ENCODE assay signal across 1 cellular context in the genomic region with DNA sequence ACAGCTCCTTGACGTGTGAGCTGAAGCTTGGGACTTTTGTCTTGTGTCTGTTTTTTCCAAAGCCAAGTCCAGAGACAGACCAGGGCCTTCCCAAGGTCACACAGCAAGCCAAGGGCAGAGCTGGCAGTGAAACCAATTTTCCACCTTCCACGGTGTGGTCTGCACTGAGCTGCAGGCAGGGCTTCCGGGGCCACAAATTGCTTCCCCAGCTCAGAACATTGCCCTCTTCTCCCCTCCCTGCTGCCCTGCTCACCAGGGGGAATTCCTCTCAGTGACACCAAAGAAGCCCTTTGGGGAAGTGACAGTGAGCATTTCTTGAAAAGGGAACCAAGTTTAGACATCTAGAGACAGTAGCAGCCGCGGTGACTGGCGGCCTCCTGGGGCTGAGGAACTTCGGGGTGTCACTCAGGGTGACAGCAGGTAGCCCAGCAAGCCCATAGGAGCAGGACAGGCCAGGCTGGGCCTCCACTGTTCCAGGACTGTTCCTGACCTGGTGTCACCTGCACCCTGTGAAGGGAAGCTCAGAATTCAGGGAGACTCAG.
TF ChIP-seq lines count a peak whose summit lies in the region.

No MANE protein-coding gene starts in this region.

TF ChIP-seq in GM12878, 131 proteins besides CTCF, POLR2A, EP300 and RAD21 (continued from another document and continues in another):
- TF ChIP-seq NFYA (IDR thresholded peaks at IDR 0.05; ENCODE audit: borderline replicate concordance, low read depth, low read length) (no peak), CHD2 (IDR thresholded peaks at IDR 0.05; ENCODE audit: borderline replicate concordance, low read depth, low read length) (peak; percentile 65; the same call in 1 of the 2 replicates), ZNF207 (IDR thresholded peaks at IDR 0.05; ENCODE audit: borderline replicate concordance) (peak; percentile 49; the same call in 1 of the 2 replicates), NBN (IDR thresholded peaks at IDR 0.05) (peak; percentile 84), BACH1 (IDR thresholded peaks at IDR 0.05; ENCODE audit: borderline replicate concordance) (peak; percentile 19), POLR2AphosphoS2 (IDR thresholded peaks at IDR 0.05; ENCODE audit: low read depth, low read length) (no peak; the same call in 1 of the 2 replicates), FOXM1 (IDR thresholded peaks at IDR 0.05; ENCODE audit: low read depth, low read length) (peak; percentile 60; the same call in 1 of the 2 replicates), ZNF274 (IDR thresholded peaks at IDR 0.05; ENCODE audit: insufficient read depth, insufficient read length) (no peak), TAF1 (IDR thresholded peaks at IDR 0.05; ENCODE audit: borderline replicate concordance, low read depth, low read length) (peak; percentile 62; the same call in 1 of the 2 replicates), SREBF2 (IDR thresholded peaks at IDR 0.05; ENCODE audit: low read length) (no peak), MTA2 (IDR thresholded peaks at IDR 0.05; ENCODE audit: low read depth) (peak; percentile 65), SIX5 (IDR thresholded peaks at IDR 0.05; ENCODE audit: low read depth, low read length, severe bottlenecking) (no peak), GABPA (IDR thresholded peaks at IDR 0.05; ENCODE audit: low read depth) (no peak), KDM1A (IDR thresholded peaks at IDR 0.05; ENCODE audit: borderline replicate concordance) (no peak), SIN3A (IDR thresholded peaks at IDR 0.05; ENCODE audit: low read depth, low read length) (no peak), MTA3 (IDR thresholded peaks at IDR 0.05; ENCODE audit: borderline replicate concordance, low read length) (no peak), RAD51 (IDR thresholded peaks at IDR 0.05) (no peak), JUNB (IDR thresholded peaks at IDR 0.05) (no peak; the same call in 1 of the 2 replicates), YBX1 (IDR thresholded peaks at IDR 0.05) (no peak), NR2C2 (IDR thresholded peaks at IDR 0.05; ENCODE audit: borderline replicate concordance, control insufficient read depth, insufficient read length, low read depth) (no peak), RFX5 (IDR thresholded peaks at IDR 0.05; ENCODE audit: low read depth, low read length) (no peak; the same call in 1 of the 2 replicates), STAT3 (IDR thresholded peaks at IDR 0.05; ENCODE audit: low read depth, low read length) (0 out of 2 replicates have a peak, but pooled peaks have one; percentile 37), ZNF24 (IDR thresholded peaks at IDR 0.05) (0 out of 2 replicates have a peak, but pooled peaks have one; percentile 31), CHD1 (IDR thresholded peaks at IDR 0.05; ENCODE audit: low read depth, low read length) (no peak; the same call in 1 of the 2 replicates), MYB (IDR thresholded peaks at IDR 0.05; ENCODE audit: borderline replicate concordance, low read depth, low read length) (no peak), RCOR1 (conservative IDR thresholded peaks at IDR 0.05; ENCODE audit: low read depth, low read length) (no peak), NFIC (IDR thresholded peaks at IDR 0.05; ENCODE audit: low read depth, low read length) (peak; percentile 49; the same call in 1 of the 2 replicates), RELA (IDR thresholded peaks at IDR 0.05; ENCODE audit: borderline replicate concordance, partially characterized antibody) (peak; percentile 95), IRF4 (IDR thresholded peaks at IDR 0.05; ENCODE audit: low read depth, low read length) (peak; percentile 32; the same call in 1 of the 2 replicates), SMARCA5 (IDR thresholded peaks at IDR 0.05) (peak; percentile 97), ZNF384 (IDR thresholded peaks at IDR 0.05; ENCODE audit: borderline replicate concordance, low read depth, low read length) (no peak), IKZF1 (conservative IDR thresholded peaks at IDR 0.05) (peak; percentile 94), SUZ12 (IDR thresholded peaks at IDR 0.05; ENCODE audit: unreplicated experiment) (no peak)
- TF ChIP-seq, protein P1, sequence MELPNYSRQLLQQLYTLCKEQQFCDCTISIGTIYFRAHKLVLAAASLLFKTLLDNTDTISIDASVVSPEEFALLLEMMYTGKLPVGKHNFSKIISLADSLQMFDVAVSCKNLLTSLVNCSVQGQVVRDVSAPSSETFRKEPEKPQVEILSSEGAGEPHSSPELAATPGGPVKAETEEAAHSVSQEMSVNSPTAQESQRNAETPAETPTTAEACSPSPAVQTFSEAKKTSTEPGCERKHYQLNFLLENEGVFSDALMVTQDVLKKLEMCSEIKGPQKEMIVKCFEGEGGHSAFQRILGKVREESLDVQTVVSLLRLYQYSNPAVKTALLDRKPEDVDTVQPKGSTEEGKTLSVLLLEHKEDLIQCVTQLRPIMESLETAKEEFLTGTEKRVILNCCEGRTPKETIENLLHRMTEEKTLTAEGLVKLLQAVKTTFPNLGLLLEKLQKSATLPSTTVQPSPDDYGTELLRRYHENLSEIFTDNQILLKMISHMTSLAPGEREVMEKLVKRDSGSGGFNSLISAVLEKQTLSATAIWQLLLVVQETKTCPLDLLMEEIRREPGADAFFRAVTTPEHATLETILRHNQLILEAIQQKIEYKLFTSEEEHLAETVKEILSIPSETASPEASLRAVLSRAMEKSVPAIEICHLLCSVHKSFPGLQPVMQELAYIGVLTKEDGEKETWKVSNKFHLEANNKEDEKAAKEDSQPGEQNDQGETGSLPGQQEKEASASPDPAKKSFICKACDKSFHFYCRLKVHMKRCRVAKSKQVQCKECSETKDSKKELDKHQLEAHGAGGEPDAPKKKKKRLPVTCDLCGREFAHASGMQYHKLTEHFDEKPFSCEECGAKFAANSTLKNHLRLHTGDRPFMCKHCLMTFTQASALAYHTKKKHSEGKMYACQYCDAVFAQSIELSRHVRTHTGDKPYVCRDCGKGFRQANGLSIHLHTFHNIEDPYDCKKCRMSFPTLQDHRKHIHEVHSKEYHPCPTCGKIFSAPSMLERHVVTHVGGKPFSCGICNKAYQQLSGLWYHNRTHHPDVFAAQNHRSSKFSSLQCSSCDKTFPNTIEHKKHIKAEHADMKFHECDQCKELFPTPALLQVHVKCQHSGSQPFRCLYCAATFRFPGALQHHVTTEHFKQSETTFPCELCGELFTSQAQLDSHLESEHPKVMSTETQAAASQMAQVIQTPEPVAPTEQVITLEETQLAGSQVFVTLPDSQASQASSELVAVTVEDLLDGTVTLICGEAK (IDR thresholded peaks at IDR 0.05; ENCODE audit: borderline replicate concordance): no peak
- TF ChIP-seq, protein P2, sequence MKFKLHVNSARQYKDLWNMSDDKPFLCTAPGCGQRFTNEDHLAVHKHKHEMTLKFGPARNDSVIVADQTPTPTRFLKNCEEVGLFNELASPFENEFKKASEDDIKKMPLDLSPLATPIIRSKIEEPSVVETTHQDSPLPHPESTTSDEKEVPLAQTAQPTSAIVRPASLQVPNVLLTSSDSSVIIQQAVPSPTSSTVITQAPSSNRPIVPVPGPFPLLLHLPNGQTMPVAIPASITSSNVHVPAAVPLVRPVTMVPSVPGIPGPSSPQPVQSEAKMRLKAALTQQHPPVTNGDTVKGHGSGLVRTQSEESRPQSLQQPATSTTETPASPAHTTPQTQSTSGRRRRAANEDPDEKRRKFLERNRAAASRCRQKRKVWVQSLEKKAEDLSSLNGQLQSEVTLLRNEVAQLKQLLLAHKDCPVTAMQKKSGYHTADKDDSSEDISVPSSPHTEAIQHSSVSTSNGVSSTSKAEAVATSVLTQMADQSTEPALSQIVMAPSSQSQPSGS (IDR thresholded peaks at IDR 0.05; ENCODE audit: low read length): no peak; the same call in 1 of the 2 replicates
- TF ChIP-seq, protein P3, sequence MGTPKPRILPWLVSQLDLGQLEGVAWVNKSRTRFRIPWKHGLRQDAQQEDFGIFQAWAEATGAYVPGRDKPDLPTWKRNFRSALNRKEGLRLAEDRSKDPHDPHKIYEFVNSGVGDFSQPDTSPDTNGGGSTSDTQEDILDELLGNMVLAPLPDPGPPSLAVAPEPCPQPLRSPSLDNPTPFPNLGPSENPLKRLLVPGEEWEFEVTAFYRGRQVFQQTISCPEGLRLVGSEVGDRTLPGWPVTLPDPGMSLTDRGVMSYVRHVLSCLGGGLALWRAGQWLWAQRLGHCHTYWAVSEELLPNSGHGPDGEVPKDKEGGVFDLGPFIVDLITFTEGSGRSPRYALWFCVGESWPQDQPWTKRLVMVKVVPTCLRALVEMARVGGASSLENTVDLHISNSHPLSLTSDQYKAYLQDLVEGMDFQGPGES (IDR thresholded peaks at IDR 0.05): no peak
- TF ChIP-seq, protein P4, sequence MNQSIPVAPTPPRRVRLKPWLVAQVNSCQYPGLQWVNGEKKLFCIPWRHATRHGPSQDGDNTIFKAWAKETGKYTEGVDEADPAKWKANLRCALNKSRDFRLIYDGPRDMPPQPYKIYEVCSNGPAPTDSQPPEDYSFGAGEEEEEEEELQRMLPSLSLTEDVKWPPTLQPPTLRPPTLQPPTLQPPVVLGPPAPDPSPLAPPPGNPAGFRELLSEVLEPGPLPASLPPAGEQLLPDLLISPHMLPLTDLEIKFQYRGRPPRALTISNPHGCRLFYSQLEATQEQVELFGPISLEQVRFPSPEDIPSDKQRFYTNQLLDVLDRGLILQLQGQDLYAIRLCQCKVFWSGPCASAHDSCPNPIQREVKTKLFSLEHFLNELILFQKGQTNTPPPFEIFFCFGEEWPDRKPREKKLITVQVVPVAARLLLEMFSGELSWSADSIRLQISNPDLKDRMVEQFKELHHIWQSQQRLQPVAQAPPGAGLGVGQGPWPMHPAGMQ (IDR thresholded peaks at IDR 0.05; ENCODE audit: borderline replicate concordance): no peak
- TF ChIP-seq, protein P5, sequence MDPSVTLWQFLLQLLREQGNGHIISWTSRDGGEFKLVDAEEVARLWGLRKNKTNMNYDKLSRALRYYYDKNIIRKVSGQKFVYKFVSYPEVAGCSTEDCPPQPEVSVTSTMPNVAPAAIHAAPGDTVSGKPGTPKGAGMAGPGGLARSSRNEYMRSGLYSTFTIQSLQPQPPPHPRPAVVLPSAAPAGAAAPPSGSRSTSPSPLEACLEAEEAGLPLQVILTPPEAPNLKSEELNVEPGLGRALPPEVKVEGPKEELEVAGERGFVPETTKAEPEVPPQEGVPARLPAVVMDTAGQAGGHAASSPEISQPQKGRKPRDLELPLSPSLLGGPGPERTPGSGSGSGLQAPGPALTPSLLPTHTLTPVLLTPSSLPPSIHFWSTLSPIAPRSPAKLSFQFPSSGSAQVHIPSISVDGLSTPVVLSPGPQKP (IDR thresholded peaks at IDR 0.05; ENCODE audit: low read depth, low read length): no peak
- TF ChIP-seq, protein P6, sequence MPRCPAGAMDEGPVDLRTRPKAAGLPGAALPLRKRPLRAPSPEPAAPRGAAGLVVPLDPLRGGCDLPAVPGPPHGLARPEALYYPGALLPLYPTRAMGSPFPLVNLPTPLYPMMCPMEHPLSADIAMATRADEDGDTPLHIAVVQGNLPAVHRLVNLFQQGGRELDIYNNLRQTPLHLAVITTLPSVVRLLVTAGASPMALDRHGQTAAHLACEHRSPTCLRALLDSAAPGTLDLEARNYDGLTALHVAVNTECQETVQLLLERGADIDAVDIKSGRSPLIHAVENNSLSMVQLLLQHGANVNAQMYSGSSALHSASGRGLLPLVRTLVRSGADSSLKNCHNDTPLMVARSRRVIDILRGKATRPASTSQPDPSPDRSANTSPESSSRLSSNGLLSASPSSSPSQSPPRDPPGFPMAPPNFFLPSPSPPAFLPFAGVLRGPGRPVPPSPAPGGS (IDR thresholded peaks at IDR 0.05; ENCODE audit: borderline replicate concordance, insufficient read depth, low read depth, low read length, poor library complexity, severe bottlenecking): no peak
- TF ChIP-seq, protein P7, sequence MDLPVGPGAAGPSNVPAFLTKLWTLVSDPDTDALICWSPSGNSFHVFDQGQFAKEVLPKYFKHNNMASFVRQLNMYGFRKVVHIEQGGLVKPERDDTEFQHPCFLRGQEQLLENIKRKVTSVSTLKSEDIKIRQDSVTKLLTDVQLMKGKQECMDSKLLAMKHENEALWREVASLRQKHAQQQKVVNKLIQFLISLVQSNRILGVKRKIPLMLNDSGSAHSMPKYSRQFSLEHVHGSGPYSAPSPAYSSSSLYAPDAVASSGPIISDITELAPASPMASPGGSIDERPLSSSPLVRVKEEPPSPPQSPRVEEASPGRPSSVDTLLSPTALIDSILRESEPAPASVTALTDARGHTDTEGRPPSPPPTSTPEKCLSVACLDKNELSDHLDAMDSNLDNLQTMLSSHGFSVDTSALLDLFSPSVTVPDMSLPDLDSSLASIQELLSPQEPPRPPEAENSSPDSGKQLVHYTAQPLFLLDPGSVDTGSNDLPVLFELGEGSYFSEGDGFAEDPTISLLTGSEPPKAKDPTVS (IDR thresholded peaks at IDR 0.05; ENCODE audit: low read depth, low read length): no peak
- TF ChIP-seq, protein P8, sequence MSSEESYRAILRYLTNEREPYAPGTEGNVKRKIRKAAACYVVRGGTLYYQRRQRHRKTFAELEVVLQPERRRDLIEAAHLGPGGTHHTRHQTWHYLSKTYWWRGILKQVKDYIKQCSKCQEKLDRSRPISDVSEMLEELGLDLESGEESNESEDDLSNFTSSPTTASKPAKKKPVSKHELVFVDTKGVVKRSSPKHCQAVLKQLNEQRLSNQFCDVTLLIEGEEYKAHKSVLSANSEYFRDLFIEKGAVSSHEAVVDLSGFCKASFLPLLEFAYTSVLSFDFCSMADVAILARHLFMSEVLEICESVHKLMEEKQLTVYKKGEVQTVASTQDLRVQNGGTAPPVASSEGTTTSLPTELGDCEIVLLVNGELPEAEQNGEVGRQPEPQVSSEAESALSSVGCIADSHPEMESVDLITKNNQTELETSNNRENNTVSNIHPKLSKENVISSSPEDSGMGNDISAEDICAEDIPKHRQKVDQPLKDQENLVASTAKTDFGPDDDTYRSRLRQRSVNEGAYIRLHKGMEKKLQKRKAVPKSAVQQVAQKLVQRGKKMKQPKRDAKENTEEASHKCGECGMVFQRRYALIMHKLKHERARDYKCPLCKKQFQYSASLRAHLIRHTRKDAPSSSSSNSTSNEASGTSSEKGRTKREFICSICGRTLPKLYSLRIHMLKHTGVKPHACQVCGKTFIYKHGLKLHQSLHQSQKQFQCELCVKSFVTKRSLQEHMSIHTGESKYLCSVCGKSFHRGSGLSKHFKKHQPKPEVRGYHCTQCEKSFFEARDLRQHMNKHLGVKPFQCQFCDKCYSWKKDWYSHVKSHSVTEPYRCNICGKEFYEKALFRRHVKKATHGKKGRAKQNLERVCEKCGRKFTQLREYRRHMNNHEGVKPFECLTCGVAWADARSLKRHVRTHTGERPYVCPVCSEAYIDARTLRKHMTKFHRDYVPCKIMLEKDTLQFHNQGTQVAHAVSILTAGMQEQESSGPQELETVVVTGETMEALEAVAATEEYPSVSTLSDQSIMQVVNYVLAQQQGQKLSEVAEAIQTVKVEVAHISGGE (CRISPR knock-in tag; IDR thresholded peaks at IDR 0.05): no peak; the same call in 1 of the 2 replicates
- TF ChIP-seq, protein P9, sequence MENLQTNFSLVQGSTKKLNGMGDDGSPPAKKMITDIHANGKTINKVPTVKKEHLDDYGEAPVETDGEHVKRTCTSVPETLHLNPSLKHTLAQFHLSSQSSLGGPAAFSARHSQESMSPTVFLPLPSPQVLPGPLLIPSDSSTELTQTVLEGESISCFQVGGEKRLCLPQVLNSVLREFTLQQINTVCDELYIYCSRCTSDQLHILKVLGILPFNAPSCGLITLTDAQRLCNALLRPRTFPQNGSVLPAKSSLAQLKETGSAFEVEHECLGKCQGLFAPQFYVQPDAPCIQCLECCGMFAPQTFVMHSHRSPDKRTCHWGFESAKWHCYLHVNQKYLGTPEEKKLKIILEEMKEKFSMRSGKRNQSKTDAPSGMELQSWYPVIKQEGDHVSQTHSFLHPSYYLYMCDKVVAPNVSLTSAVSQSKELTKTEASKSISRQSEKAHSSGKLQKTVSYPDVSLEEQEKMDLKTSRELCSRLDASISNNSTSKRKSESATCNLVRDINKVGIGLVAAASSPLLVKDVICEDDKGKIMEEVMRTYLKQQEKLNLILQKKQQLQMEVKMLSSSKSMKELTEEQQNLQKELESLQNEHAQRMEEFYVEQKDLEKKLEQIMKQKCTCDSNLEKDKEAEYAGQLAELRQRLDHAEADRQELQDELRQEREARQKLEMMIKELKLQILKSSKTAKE (IDR thresholded peaks at IDR 0.05; ENCODE audit: low read depth, poor library complexity, severe bottlenecking): no peak
